ENCODE assay signal across 1 cellular context in the genomic region with DNA sequence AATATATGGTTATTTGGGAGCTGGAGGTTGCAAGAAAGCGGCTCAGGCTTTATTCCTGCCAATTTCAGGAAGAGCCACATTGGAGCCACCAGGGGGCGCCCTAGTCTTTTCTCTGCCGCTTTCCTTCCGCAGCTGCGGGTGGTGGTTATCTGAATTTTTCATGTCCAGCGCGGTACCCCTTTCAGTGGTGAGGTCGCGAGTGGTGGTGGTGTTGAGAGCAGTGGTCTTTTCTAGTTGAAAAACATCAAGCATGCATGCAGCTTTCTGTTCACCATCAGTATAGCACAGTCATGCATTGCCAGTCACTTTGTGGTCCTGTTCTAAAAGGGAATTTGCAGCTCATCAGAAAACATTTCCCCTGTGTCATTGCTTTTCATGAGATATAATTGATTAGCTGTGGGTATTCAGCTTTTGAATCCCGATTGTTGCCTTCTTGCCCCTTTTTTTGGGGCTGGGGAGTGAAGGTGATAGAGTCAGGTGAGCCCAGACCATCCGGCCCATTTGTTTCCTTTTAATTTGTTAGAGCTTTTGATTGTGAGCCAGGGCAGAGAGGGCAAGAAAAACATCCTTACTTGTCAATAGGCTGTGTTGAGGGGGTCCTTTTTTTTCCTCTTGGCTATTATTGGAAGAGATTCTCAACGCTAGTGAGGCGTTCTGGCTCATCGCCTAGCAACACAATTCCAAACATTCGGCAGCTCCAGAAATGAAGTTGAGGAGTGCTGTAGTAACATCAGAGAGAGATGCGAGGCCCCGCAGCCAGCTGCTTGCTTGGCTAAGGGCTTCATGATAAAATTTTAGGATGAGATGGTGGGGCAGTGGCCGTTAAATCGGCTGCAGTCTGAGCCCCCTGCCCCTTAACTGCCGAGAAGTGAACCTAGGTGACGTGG.
TF ChIP-seq lines count a peak whose summit lies in the region.

No MANE protein-coding gene starts in this region.

TF ChIP-seq in HepG2, 621 proteins besides CTCF, POLR2A, EP300 and RAD21 (continued from another document and continues in another):
- TF ChIP-seq, protein P1, sequence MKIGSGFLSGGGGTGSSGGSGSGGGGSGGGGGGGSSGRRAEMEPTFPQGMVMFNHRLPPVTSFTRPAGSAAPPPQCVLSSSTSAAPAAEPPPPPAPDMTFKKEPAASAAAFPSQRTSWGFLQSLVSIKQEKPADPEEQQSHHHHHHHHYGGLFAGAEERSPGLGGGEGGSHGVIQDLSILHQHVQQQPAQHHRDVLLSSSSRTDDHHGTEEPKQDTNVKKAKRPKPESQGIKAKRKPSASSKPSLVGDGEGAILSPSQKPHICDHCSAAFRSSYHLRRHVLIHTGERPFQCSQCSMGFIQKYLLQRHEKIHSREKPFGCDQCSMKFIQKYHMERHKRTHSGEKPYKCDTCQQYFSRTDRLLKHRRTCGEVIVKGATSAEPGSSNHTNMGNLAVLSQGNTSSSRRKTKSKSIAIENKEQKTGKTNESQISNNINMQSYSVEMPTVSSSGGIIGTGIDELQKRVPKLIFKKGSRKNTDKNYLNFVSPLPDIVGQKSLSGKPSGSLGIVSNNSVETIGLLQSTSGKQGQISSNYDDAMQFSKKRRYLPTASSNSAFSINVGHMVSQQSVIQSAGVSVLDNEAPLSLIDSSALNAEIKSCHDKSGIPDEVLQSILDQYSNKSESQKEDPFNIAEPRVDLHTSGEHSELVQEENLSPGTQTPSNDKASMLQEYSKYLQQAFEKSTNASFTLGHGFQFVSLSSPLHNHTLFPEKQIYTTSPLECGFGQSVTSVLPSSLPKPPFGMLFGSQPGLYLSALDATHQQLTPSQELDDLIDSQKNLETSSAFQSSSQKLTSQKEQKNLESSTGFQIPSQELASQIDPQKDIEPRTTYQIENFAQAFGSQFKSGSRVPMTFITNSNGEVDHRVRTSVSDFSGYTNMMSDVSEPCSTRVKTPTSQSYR (CRISPR knock-in tag; IDR thresholded peaks at IDR 0.05; ENCODE audit: borderline replicate concordance), result no peak
- TF ChIP-seq KDM6A (CRISPR knock-in tag; IDR thresholded peaks at IDR 0.05; ENCODE audit: low read depth) (no peak), SNAPC2 (CRISPR knock-in tag; IDR thresholded peaks at IDR 0.05) (no peak), ZNF274 (CRISPR knock-in tag; IDR thresholded peaks at IDR 0.05) (no peak), ZNF556 (CRISPR knock-in tag; IDR thresholded peaks at IDR 0.05; ENCODE audit: borderline replicate concordance) (no peak), ZNF703 (CRISPR knock-in tag; IDR thresholded peaks at IDR 0.05; ENCODE audit: borderline replicate concordance) (no peak), PRPF4 (IDR thresholded peaks at IDR 0.05; ENCODE audit: low read depth, low read length, poor library complexity, severe bottlenecking) (no peak), MAFF (IDR thresholded peaks at IDR 0.05; ENCODE audit: low read depth, low read length) (no peak), SRY (CRISPR knock-in tag; IDR thresholded peaks at IDR 0.05) (no peak), ZNF781 (CRISPR knock-in tag; IDR thresholded peaks at IDR 0.05; ENCODE audit: borderline replicate concordance, not compliant biosample characterization) (no peak), HNF4G (IDR thresholded peaks at IDR 0.05; ENCODE audit: borderline replicate concordance, low read depth, low read length) (no peak), HNF4G (CRISPR knock-in tag; IDR thresholded peaks at IDR 0.05; ENCODE audit: borderline replicate concordance, low read depth) (no peak), HOXD1 (CRISPR knock-in tag; IDR thresholded peaks at IDR 0.05) (no peak), RORA (CRISPR knock-in tag; IDR thresholded peaks at IDR 0.05) (no peak), ESRRA (CRISPR knock-in tag; IDR thresholded peaks at IDR 0.05; ENCODE audit: low read depth) (no peak), ZNF256 (CRISPR knock-in tag; conservative IDR thresholded peaks at IDR 0.05) (no peak), NBN (conservative IDR thresholded peaks at IDR 0.05) (no peak), HOXA7 (CRISPR knock-in tag; IDR thresholded peaks at IDR 0.05) (no peak), ZNF552 (CRISPR knock-in tag; IDR thresholded peaks at IDR 0.05; ENCODE audit: borderline replicate concordance) (no peak), NPAS2 (CRISPR knock-in tag; IDR thresholded peaks at IDR 0.05; ENCODE audit: borderline replicate concordance) (no peak), ZNF333 (CRISPR knock-in tag; IDR thresholded peaks at IDR 0.05; ENCODE audit: borderline replicate concordance) (0 out of 2 replicates have a peak, but pooled peaks have one; percentile 75), ASH2L (IDR thresholded peaks at IDR 0.05; ENCODE audit: insufficient read length, low read depth, low read length) (peak; percentile 58), SUZ12 (IDR thresholded peaks at IDR 0.05; ENCODE audit: low read depth, low read length) (no peak), NR2F6 (IDR thresholded peaks at IDR 0.05) (no peak), NR2F6 (CRISPR knock-in tag; IDR thresholded peaks at IDR 0.05) (no peak), GFI1 (CRISPR knock-in tag; IDR thresholded peaks at IDR 0.05; ENCODE audit: borderline replicate concordance) (no peak), ZNF317 (CRISPR knock-in tag; IDR thresholded peaks at IDR 0.05) (no peak), ZNF33B (CRISPR knock-in tag; IDR thresholded peaks at IDR 0.05) (no peak), EEA1 (CRISPR knock-in tag; IDR thresholded peaks at IDR 0.05; ENCODE audit: borderline replicate concordance) (no peak), CCDC6 (CRISPR knock-in tag; IDR thresholded peaks at IDR 0.05) (no peak), ZFX (CRISPR knock-in tag; IDR thresholded peaks at IDR 0.05; ENCODE audit: low read depth) (no peak), PAX8 (CRISPR knock-in tag; IDR thresholded peaks at IDR 0.05; ENCODE audit: borderline replicate concordance) (no peak), MIER2 (CRISPR knock-in tag; IDR thresholded peaks at IDR 0.05) (no peak), SP1 (IDR thresholded peaks at IDR 0.05) (no peak), SP1 (CRISPR knock-in tag; IDR thresholded peaks at IDR 0.05) (no peak), ZIK1 (CRISPR knock-in tag; IDR thresholded peaks at IDR 0.05; ENCODE audit: borderline replicate concordance, low read depth) (no peak), HNRNPUL1 (IDR thresholded peaks at IDR 0.05; ENCODE audit: low read depth, low read length) (no peak), NCOA5 (CRISPR knock-in tag; IDR thresholded peaks at IDR 0.05) (no peak), ZZZ3 (CRISPR knock-in tag; IDR thresholded peaks at IDR 0.05; ENCODE audit: borderline replicate concordance) (no peak), NONO (IDR thresholded peaks at IDR 0.05) (no peak), NONO (CRISPR knock-in tag; conservative IDR thresholded peaks at IDR 0.05) (0 out of 2 replicates have a peak, but pooled peaks have one; percentile 20), SCMH1 (CRISPR knock-in tag; IDR thresholded peaks at IDR 0.05; ENCODE audit: borderline replicate concordance) (no peak), YEATS4 (CRISPR knock-in tag; IDR thresholded peaks at IDR 0.05; ENCODE audit: borderline replicate concordance) (no peak), ZNF747 (CRISPR knock-in tag; IDR thresholded peaks at IDR 0.05; ENCODE audit: borderline replicate concordance) (0 out of 2 replicates have a peak, but pooled peaks have one; percentile 37), ZNF878 (CRISPR knock-in tag; IDR thresholded peaks at IDR 0.05) (no peak), SMAD9 (CRISPR knock-in tag; IDR thresholded peaks at IDR 0.05) (no peak), AHR (CRISPR knock-in tag; IDR thresholded peaks at IDR 0.05) (no peak)
- TF ChIP-seq, protein P2, sequence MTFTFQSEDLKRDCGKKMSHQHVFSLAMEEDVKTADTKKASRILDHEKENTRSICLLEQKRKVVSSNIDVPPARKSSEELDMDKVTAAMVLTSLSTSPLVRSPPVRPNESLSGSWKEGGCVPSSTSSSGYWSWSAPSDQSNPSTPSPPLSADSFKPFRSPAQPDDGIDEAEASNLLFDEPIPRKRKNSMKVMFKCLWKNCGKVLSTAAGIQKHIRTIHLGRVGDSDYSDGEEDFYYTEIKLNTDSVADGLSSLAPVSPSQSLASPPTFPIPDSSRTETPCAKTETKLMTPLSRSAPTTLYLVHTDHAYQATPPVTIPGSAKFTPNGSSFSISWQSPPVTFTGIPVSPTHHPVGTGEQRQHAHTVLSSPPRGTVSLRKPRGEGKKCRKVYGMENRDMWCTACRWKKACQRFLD (CRISPR knock-in tag; IDR thresholded peaks at IDR 0.05; ENCODE audit: borderline replicate concordance), result no peak
- TF ChIP-seq, protein P3, sequence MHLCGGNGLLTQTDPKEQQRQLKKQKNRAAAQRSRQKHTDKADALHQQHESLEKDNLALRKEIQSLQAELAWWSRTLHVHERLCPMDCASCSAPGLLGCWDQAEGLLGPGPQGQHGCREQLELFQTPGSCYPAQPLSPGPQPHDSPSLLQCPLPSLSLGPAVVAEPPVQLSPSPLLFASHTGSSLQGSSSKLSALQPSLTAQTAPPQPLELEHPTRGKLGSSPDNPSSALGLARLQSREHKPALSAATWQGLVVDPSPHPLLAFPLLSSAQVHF (CRISPR knock-in tag; IDR thresholded peaks at IDR 0.05), result no peak
- TF ChIP-seq, protein P4, sequence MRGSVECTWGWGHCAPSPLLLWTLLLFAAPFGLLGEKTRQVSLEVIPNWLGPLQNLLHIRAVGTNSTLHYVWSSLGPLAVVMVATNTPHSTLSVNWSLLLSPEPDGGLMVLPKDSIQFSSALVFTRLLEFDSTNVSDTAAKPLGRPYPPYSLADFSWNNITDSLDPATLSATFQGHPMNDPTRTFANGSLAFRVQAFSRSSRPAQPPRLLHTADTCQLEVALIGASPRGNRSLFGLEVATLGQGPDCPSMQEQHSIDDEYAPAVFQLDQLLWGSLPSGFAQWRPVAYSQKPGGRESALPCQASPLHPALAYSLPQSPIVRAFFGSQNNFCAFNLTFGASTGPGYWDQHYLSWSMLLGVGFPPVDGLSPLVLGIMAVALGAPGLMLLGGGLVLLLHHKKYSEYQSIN (CRISPR knock-in tag; IDR thresholded peaks at IDR 0.05; ENCODE audit: borderline replicate concordance), result no peak
- TF ChIP-seq, protein P5, sequence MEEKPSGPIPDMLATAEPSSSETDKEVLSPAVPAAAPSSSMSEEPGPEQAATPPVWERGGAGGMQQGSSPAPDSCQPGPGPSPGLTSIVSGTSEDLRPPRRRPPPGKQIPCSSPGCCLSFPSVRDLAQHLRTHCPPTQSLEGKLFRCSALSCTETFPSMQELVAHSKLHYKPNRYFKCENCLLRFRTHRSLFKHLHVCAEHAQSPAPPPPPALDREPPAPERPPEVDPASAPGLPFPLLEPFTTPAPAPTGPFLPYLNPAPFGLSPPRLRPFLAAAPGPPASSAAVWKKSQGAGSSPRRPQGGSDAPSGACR (CRISPR knock-in tag; IDR thresholded peaks at IDR 0.05), result no peak
- TF ChIP-seq, protein P6, sequence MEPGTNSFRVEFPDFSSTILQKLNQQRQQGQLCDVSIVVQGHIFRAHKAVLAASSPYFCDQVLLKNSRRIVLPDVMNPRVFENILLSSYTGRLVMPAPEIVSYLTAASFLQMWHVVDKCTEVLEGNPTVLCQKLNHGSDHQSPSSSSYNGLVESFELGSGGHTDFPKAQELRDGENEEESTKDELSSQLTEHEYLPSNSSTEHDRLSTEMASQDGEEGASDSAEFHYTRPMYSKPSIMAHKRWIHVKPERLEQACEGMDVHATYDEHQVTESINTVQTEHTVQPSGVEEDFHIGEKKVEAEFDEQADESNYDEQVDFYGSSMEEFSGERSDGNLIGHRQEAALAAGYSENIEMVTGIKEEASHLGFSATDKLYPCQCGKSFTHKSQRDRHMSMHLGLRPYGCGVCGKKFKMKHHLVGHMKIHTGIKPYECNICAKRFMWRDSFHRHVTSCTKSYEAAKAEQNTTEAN (CRISPR knock-in tag; conservative IDR thresholded peaks at IDR 0.05), result no peak
- TF ChIP-seq, protein P7, sequence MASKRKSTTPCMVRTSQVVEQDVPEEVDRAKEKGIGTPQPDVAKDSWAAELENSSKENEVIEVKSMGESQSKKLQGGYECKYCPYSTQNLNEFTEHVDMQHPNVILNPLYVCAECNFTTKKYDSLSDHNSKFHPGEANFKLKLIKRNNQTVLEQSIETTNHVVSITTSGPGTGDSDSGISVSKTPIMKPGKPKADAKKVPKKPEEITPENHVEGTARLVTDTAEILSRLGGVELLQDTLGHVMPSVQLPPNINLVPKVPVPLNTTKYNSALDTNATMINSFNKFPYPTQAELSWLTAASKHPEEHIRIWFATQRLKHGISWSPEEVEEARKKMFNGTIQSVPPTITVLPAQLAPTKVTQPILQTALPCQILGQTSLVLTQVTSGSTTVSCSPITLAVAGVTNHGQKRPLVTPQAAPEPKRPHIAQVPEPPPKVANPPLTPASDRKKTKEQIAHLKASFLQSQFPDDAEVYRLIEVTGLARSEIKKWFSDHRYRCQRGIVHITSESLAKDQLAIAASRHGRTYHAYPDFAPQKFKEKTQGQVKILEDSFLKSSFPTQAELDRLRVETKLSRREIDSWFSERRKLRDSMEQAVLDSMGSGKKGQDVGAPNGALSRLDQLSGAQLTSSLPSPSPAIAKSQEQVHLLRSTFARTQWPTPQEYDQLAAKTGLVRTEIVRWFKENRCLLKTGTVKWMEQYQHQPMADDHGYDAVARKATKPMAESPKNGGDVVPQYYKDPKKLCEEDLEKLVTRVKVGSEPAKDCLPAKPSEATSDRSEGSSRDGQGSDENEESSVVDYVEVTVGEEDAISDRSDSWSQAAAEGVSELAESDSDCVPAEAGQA (IDR thresholded peaks at IDR 0.05; ENCODE audit: low read depth), result no peak
- TF ChIP-seq, protein P7 (CRISPR knock-in tag; IDR thresholded peaks at IDR 0.05; ENCODE audit: borderline replicate concordance), result no peak
- TF ChIP-seq, protein P8, sequence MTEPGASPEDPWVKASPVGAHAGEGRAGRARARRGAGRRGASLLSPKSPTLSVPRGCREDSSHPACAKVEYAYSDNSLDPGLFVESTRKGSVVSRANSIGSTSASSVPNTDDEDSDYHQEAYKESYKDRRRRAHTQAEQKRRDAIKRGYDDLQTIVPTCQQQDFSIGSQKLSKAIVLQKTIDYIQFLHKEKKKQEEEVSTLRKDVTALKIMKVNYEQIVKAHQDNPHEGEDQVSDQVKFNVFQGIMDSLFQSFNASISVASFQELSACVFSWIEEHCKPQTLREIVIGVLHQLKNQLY (CRISPR knock-in tag; IDR thresholded peaks at IDR 0.05), result no peak
- TF ChIP-seq, protein P9, sequence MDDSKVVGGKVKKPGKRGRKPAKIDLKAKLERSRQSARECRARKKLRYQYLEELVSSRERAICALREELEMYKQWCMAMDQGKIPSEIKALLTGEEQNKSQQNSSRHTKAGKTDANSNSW (CRISPR knock-in tag; IDR thresholded peaks at IDR 0.05; ENCODE audit: borderline replicate concordance), result no peak
